ENCODE assay signal across 9 cellular contexts in genomic region chr9:129933215-129933614, GRCh38.
DNase-seq lines count a peak whose midpoint lies in the region; ATAC-seq, FAIRE-seq and TF ChIP-seq lines count a peak whose summit lies in the region.
"Had no signal": no experiment of that assay in that cellular context is flagged by ENCODE, and none has a peak within 500 bp of the region (broad histone marks: within the 10 kb centered on the region; RNA-seq: fewer than 3 reads in every experiment).

No MANE protein-coding gene starts in this region.

- H3K9me2 ChIP-seq in SK-N-SH = no peaks in the 10 kb centered on the region

- TF ChIP-seq EP300 in SK-N-SH (IDR thresholded peaks at IDR 0.05; ENCODE audit: borderline replicate concordance in 1 of 2, low read depth in 1 of 2, low read length in 1 of 2) = no peak

- H3K9me1 ChIP-seq in endothelial cell of umbilical vein (replicated peaks; ENCODE audit: control insufficient read depth, extremely low read depth, insufficient read depth, low read length) = no peaks in the 10 kb centered on the region

- H3K27ac ChIP-seq in SK-N-SH (ENCODE audit: low read depth in 2 of 2, low read length in 1 of 2) (peak overlapping the region; percentile 92), endothelial cell of umbilical vein (ENCODE audit: insufficient read depth, low read depth, low read length) (no peak overlapping the region), gastrocnemius medialis (peak overlapping the region; percentile 24 to 66 (median 44))

- peak overlapping the region; percentile 23; the same call in 1 of the 2 replicates for H3K9ac ChIP-seq in SK-N-SH
- no peak overlapping the region for H3K9ac ChIP-seq in endothelial cell of umbilical vein (replicated peaks; ENCODE audit: extremely low read depth, insufficient read depth, low read length)

- H3K27me3 ChIP-seq in SK-N-SH (ENCODE audit: insufficient read depth) = no peaks in the 10 kb centered on the region
- no peaks in the 10 kb centered on the region for H3K27me3 ChIP-seq in endothelial cell of umbilical vein (ENCODE audit: control insufficient read depth in 2 of 2, insufficient read depth in 2 of 2, low read length in 2 of 2)
- no peaks in the 10 kb centered on the region for H3K27me3 ChIP-seq in gastrocnemius medialis

- TF ChIP-seq POLR2A in endothelial cell of umbilical vein (IDR thresholded peaks at IDR 0.05; ENCODE audit: low read depth, low read length) = no peak
- TF ChIP-seq POLR2A in gastrocnemius medialis (IDR thresholded peaks at IDR 0.05) = no peak

- peaks cover 17 to 63% of the 10 kb centered on the region in 2 experiments for H3K4me1 ChIP-seq in SK-N-SH (ENCODE audit: control insufficient read depth in 1 of 2, insufficient read depth in 2 of 2, low read depth in 1 of 2, low read length in 1 of 2)
- H3K4me1 ChIP-seq in endothelial cell of umbilical vein (ENCODE audit: control insufficient read depth, extremely low read depth, insufficient read depth, low read length) = peaks cover 7% of the 10 kb centered on the region
- H3K4me1 ChIP-seq in gastrocnemius medialis = peaks cover 30 to 40% of the 10 kb centered on the region in 2 donors

- H2AFZ ChIP-seq in SK-N-SH (ENCODE audit: low read depth) (0 out of 2 replicates have a peak overlapping the region, but pooled peaks have one; percentile 36), endothelial cell of umbilical vein (ENCODE audit: low read depth, low read length) (no peak overlapping the region)

- CTCF ChIA-PET in SK-N-SH (lab: Yijun Ruan, JAX) (interaction anchor here (0.6 to 1.3 kb wide), 5 partner anchors 17 to 66 kb away, joined by 3 to 5 read pairs (median 4); no protein-coding TSS in a partner anchor), endothelial cell of umbilical vein (lab: Charles Lee) (interaction anchor here (0.6 to 1.3 kb wide), 9 partner anchors 9 to 132 kb away, joined by 3 to 4 read pairs (median 3); partner anchors contain the start of gene FNBP1)

- DNase-seq in G401 (ENCODE audit: low spot score) = peak; percentile 73
- peak; percentile 11 for DNase-seq in SK-N-SH
- peak; percentile 22 for DNase-seq in endothelial cell of umbilical vein (ENCODE audit: low read depth, low spot score)
- DNase-seq in gastrocnemius medialis = no peak
- no peak for DNase-seq in activated gamma-delta T cell (lab: John Stamatoyannopoulos, UW)
- DNase-seq in NCI-H446 treated with DMSO at 0.1 percent for 48 hours (lab: John Stamatoyannopoulos, UW) = no peak
- no peak for DNase-seq in occipital lobe (lab: John Stamatoyannopoulos, UW)
- no peak for DNase-seq in GM20000 (ENCODE audit: low spot score)
- DNase-seq: DMS79 treated with DMSO at 0.1 percent for 48 hours had no signal

- intact Hi-C loops in endothelial cell of umbilical vein (cut with micrococcal nuclease) (no loop called here), gastrocnemius medialis (cut with DNase I; ENCODE audit: low total_unique reads) (loop anchor here (10.0 kb wide), 1 partner anchor 52 kb away; no protein-coding TSS in a partner anchor)

- in situ Hi-C loops in G401 (cut with HindIII; ENCODE audit: low sequenced_read_pairs) = no loop called here
- in situ Hi-C loops in gastrocnemius medialis (cut with MboI; ENCODE audit: low sequenced_read_pairs in 4 of 4) = no loop called here

- no peak for FAIRE-seq in endothelial cell of umbilical vein (lab: Jason Lieb, UNC)

- H3K9me3 ChIP-seq in SK-N-SH = no peaks in the 10 kb centered on the region
- no peaks in the 10 kb centered on the region for H3K9me3 ChIP-seq in endothelial cell of umbilical vein (replicated peaks; ENCODE audit: control insufficient read depth, insufficient read depth, low read length)
- no peaks in the 10 kb centered on the region for H3K9me3 ChIP-seq in gastrocnemius medialis

- H3K36me3 ChIP-seq in SK-N-SH (replicated peaks in 1 of 2; ENCODE audit: control insufficient read depth in 1 of 2, insufficient read depth in 2 of 2, low read length in 1 of 2) (peaks cover 0 to 8% of the 10 kb centered on the region in 2 experiments), endothelial cell of umbilical vein (ENCODE audit: control insufficient read depth in 2 of 2, extremely low read depth in 1 of 2, insufficient read depth in 2 of 2, low read length in 2 of 2) (peaks cover 0 to 3% of the 10 kb centered on the region in 2 experiments), gastrocnemius medialis (peaks cover 0 to 7% of the 10 kb centered on the region in 2 donors)

- POLR2A ChIA-PET in SK-N-SH (lab: Yijun Ruan, JAX) (no interaction called here), endothelial cell of umbilical vein (lab: Charles Lee) (no interaction called here)

- H3F3A ChIP-seq in SK-N-SH (replicated peaks; ENCODE audit: insufficient read depth) = peaks cover 39% of the 10 kb centered on the region

- H4K20me1 ChIP-seq in SK-N-SH (ENCODE audit: insufficient read depth) (no peaks in the 10 kb centered on the region), endothelial cell of umbilical vein (replicated peaks; ENCODE audit: control insufficient read depth, extremely low read depth, insufficient read depth, low read length) (no peaks in the 10 kb centered on the region)

- H3K4me2 ChIP-seq in SK-N-SH (peak overlapping the region; percentile 66), endothelial cell of umbilical vein (ENCODE audit: insufficient read depth, low read length) (no peak overlapping the region)

- dilution Hi-C loops in endothelial cell of umbilical vein (cut with MboI; ENCODE audit: extremely low pct_ligation_motif_present, low sequenced_read_pairs) = no loop called here

- TF ChIP-seq CTCF in SK-N-SH (IDR thresholded peaks at IDR 0.05) (no peak), endothelial cell of umbilical vein (IDR thresholded peaks at IDR 0.05; ENCODE audit: extremely low read depth in 1 of 2, insufficient read depth in 1 of 2, low read depth in 1 of 2, low read length in 2 of 2) (no peak), gastrocnemius medialis (IDR thresholded peaks at IDR 0.05 in 4 of 5, conservative IDR thresholded peaks at IDR 0.05 in 1 of 5) (no peak), GM20000 (IDR thresholded peaks at IDR 0.05; ENCODE audit: extremely low read depth, missing control alignments) (no peak)

- no peak for TF ChIP-seq RAD21 in SK-N-SH (IDR thresholded peaks at IDR 0.05; ENCODE audit: low read length)

- 70% methylated on average over 4 of the region's 4 CpGs for WGBS in SK-N-SH (ENCODE audit: low lambda C conversion rate)

- ATAC-seq in gastrocnemius medialis = no peak

- BruUV-seq in endothelial cell of umbilical vein (replicated peaks; lab: Mats Ljungman, UMichigan) = no TSS peak

- no peaks in the 10 kb centered on the region for H3K79me2 ChIP-seq in SK-N-SH (ENCODE audit: insufficient read depth)
- no peaks in the 10 kb centered on the region for H3K79me2 ChIP-seq in endothelial cell of umbilical vein (ENCODE audit: control insufficient read depth, insufficient read depth, low read length)

- H3K4me3 ChIP-seq in SK-N-SH (ENCODE audit: low read depth in 2 of 2, low read length in 1 of 2) (no peak overlapping the region; a peak in 1 of 4 replicates), endothelial cell of umbilical vein (replicated peaks in 1 of 3; ENCODE audit: insufficient read depth in 1 of 3, low read depth in 1 of 3, low read length in 3 of 3) (no peak overlapping the region), gastrocnemius medialis (no peak overlapping the region)

TF ChIP-seq in SK-N-SH, 30 proteins besides CTCF, POLR2A, EP300 and RAD21 (continues in another document):
- TF ChIP-seq YY1 (IDR thresholded peaks at IDR 0.05; ENCODE audit: low read depth) (no peak), PBX3 (IDR thresholded peaks at IDR 0.05) (no peak), TCF12 (IDR thresholded peaks at IDR 0.05) (no peak), MXI1 (IDR thresholded peaks at IDR 0.05; ENCODE audit: low read depth, low read length) (no peak), FOXJ3 (CRISPR knock-in tag; IDR thresholded peaks at IDR 0.05) (no peak), USF2 (IDR thresholded peaks at IDR 0.05; ENCODE audit: borderline replicate concordance, low read depth, low read length) (no peak)

TF ChIP-seq in endothelial cell of umbilical vein, 7 proteins besides CTCF, POLR2A, EP300 and RAD21:
- TF ChIP-seq GATA2 (IDR thresholded peaks at IDR 0.05; ENCODE audit: insufficient read depth, insufficient read length, low read depth, low read length) (no peak), MAX (IDR thresholded peaks at IDR 0.05; ENCODE audit: insufficient read depth, insufficient read length) (no peak), POLR2AphosphoS5 (IDR thresholded peaks at IDR 0.05; ENCODE audit: insufficient read depth, low read depth, low read length) (no peak), EZH2 (IDR thresholded peaks at IDR 0.05; ENCODE audit: borderline replicate concordance, low read depth, low read length, severe bottlenecking) (no peak), FOS (IDR thresholded peaks at IDR 0.05; ENCODE audit: borderline replicate concordance, insufficient read depth, low read length) (no peak), JUN (IDR thresholded peaks at IDR 0.05; ENCODE audit: borderline replicate concordance, insufficient read depth, insufficient read length, low read depth) (no peak), MYC (IDR thresholded peaks at IDR 0.05; ENCODE audit: low read depth, low read length) (no peak)

Comparison
In these comparisons a context has a peak if more than half of its experiments do, and no peak if none do; other contexts are left out.
1. DNase-seq: peak in G401 (single experiment), SK-N-SH (single experiment) and endothelial cell of umbilical vein (single experiment); none in gastrocnemius medialis (0 of 2), activated gamma-delta T cell (single experiment), NCI-H446 treated with DMSO at 0.1 percent for 48 hours (single experiment), occipital lobe (single experiment) and GM20000 (single experiment).